ENCODE assay signal across 19 cellular contexts in genomic region chr12:92170050-92170449, GRCh38. TPM values are rescaled to one million over a fixed set of nuclear protein-coding genes. Genes with fewer than 3 reads are reported as not detected.
DNase-seq lines count a peak whose midpoint lies in the region; ATAC-seq and TF ChIP-seq lines count a peak whose summit lies in the region.
"Had no signal": no experiment of that assay in that cellular context is flagged by ENCODE, and none has a peak within 500 bp of the region (broad histone marks: within the 10 kb centered on the region; RNA-seq: fewer than 3 reads in every experiment).

No MANE protein-coding gene starts in this region.

- H3K9me3 ChIP-seq in PC-3 (ENCODE audit: low read length) = no peaks in the 10 kb centered on the region
- H3K9me3 ChIP-seq: HAP-1, SJCRH30 had no signal

- no peaks in the 10 kb centered on the region for H3F3A ChIP-seq in PC-3 (ENCODE audit: low read length, unreplicated experiment)

- POLR2A ChIA-PET in PC-3 (lab: Charles Lee; ENCODE audit: unreplicated experiment) = interaction anchor here (1.1 kb wide), 1 partner anchor 24 kb away, joined by 3 read pairs; the partner anchor contains the start of gene BTG1
- POLR2A ChIA-PET in WTC11 (lab: Charles Lee) = no interaction called here

- no peaks in the 10 kb centered on the region for H3K36me3 ChIP-seq in PC-3 (ENCODE audit: low read depth, low read length)
- H3K36me3 ChIP-seq: HAP-1, SJCRH30 had no signal

- no peak overlapping the region for H3K4me3 ChIP-seq in PC-3 (ENCODE audit: low read length)
- H3K4me3 ChIP-seq: HAP-1, PC-9, SJCRH30 had no signal

- no peak overlapping the region for H3K4me2 ChIP-seq in PC-3 (ENCODE audit: low read length)
- H3K4me2 ChIP-seq: PC-9 had no signal

- H3K27me3 ChIP-seq in PC-3 (ENCODE audit: low read length) = no peaks in the 10 kb centered on the region
- H3K27me3 ChIP-seq: SJCRH30 had no signal

- BruUV-seq in PC-3 (replicated peaks; lab: Mats Ljungman, UMichigan) = no TSS peak

- H3K27ac ChIP-seq in PC-3 (ENCODE audit: low read length) = no peak overlapping the region
- H3K27ac ChIP-seq: HL-60, PC-9, SJCRH30 had no signal

- intact Hi-C loops in PC-3 (cut with micrococcal nuclease) = no loop called here

- ATAC-seq in activated naive CD8-positive, alpha-beta T cell treated with anti-CD3 and anti-CD28 coated beads, Interleukin-2, amount 50 U/mL, for 24 hours = peak; percentile 49
- peak; percentile 84 for ATAC-seq in PC-3
- ATAC-seq in GM21737 (IDR thresholded peaks at IDR 0.05; ENCODE audit: unreplicated experiment) = no peak
- no peak for ATAC-seq in WTC11

- H3K27me3 Mint-ChIP-seq in activated naive CD8-positive, alpha-beta T cell treated with anti-CD3 and anti-CD28 coated beads, Interleukin-2, amount 50 U/mL, for 24 hours = no peaks in the 10 kb centered on the region
- no peaks in the 10 kb centered on the region for H3K27me3 Mint-ChIP-seq in activated naive CD8-positive, alpha-beta T cell treated with anti-CD3 and anti-CD28 coated beads for 36 hours
- H3K27me3 Mint-ChIP-seq in WTC11 (ENCODE audit: low read depth) = no peaks in the 10 kb centered on the region

- TF ChIP-seq CTCF in PC-3 (conservative IDR thresholded peaks at IDR 0.05; ENCODE audit: low read depth, low read length) (no peak), WTC11 (IDR thresholded peaks at IDR 0.05) (no peak)

- H4K20me1 ChIP-seq in PC-3 (ENCODE audit: low read length) = no peaks in the 10 kb centered on the region

- no peak for DNase-seq in activated naive CD8-positive, alpha-beta T cell treated with anti-CD3 and anti-CD28 coated beads, Interleukin-2, amount 50 U/mL, for 24 hours
- DNase-seq in activated naive CD8-positive, alpha-beta T cell treated with anti-CD3 and anti-CD28 coated beads for 36 hours = no peak
- peak; percentile 9 for DNase-seq in PC-3
- DNase-seq in foreskin melanocyte = peak; percentile 45
- DNase-seq in WTC11 (ENCODE audit: low spot score) = no peak
- no peak for DNase-seq in activated gamma-delta T cell treated with Interleukin-2 at 50 U/mL for 16 hours
- no peak for DNase-seq in DMS79 (lab: John Stamatoyannopoulos, UW)
- DNase-seq: C1 segment of cervical spinal cord, DMS 273 treated with DMSO at 0.1 percent for 48 hours, MV-4-11, NCI-H1417, NCI-H1930, NCI-H446, NCI-H748 treated with DMSO at 0.1 percent for 48 hours, PC-9, SJCRH30 had no signal

- H3K36me3 Mint-ChIP-seq in activated naive CD8-positive, alpha-beta T cell treated with anti-CD3 and anti-CD28 coated beads, Interleukin-2, amount 50 U/mL, for 24 hours (ENCODE audit: low read depth) = no peaks in the 10 kb centered on the region
- H3K36me3 Mint-ChIP-seq in activated naive CD8-positive, alpha-beta T cell treated with anti-CD3 and anti-CD28 coated beads for 36 hours = peaks cover 10% of the 10 kb centered on the region
- H3K36me3 Mint-ChIP-seq in WTC11 = no peaks in the 10 kb centered on the region

- no peak overlapping the region for H3K4me3 Mint-ChIP-seq in activated naive CD8-positive, alpha-beta T cell treated with anti-CD3 and anti-CD28 coated beads, Interleukin-2, amount 50 U/mL, for 24 hours
- no peak overlapping the region for H3K4me3 Mint-ChIP-seq in activated naive CD8-positive, alpha-beta T cell treated with anti-CD3 and anti-CD28 coated beads for 36 hours
- H3K4me3 Mint-ChIP-seq in WTC11 = no peak overlapping the region

- H3K9me3 Mint-ChIP-seq in activated naive CD8-positive, alpha-beta T cell treated with anti-CD3 and anti-CD28 coated beads, Interleukin-2, amount 50 U/mL, for 24 hours = no peaks in the 10 kb centered on the region
- H3K9me3 Mint-ChIP-seq in activated naive CD8-positive, alpha-beta T cell treated with anti-CD3 and anti-CD28 coated beads for 36 hours = no peaks in the 10 kb centered on the region
- H3K9me3 Mint-ChIP-seq in WTC11 = no peaks in the 10 kb centered on the region

- H3K79me2 ChIP-seq in PC-3 (ENCODE audit: low read length) = no peaks in the 10 kb centered on the region

- CTCF ChIA-PET in PC-3 (lab: Charles Lee) = no interaction called here
- CTCF ChIA-PET in WTC11 (lab: Charles Lee) = no interaction called here

- no peak overlapping the region for H3K9ac ChIP-seq in PC-3 (ENCODE audit: low read length)

- H3K9me2 ChIP-seq in PC-3 (replicated peaks; ENCODE audit: low read length) = no peaks in the 10 kb centered on the region

- no peaks in the 10 kb centered on the region for H3K4me1 ChIP-seq in PC-3 (ENCODE audit: insufficient read depth, low read length)
- H3K4me1 ChIP-seq: HAP-1, SJCRH30 had no signal

- no peak overlapping the region for H3K27ac Mint-ChIP-seq in activated naive CD8-positive, alpha-beta T cell treated with anti-CD3 and anti-CD28 coated beads, Interleukin-2, amount 50 U/mL, for 24 hours
- no peak overlapping the region for H3K27ac Mint-ChIP-seq in activated naive CD8-positive, alpha-beta T cell treated with anti-CD3 and anti-CD28 coated beads for 36 hours
- H3K27ac Mint-ChIP-seq in WTC11 = no peak overlapping the region; the same call in 1 of the 2 replicates

- H3K4me1 Mint-ChIP-seq in activated naive CD8-positive, alpha-beta T cell treated with anti-CD3 and anti-CD28 coated beads, Interleukin-2, amount 50 U/mL, for 24 hours = peaks cover 29% of the 10 kb centered on the region
- peaks cover 25% of the 10 kb centered on the region for H3K4me1 Mint-ChIP-seq in activated naive CD8-positive, alpha-beta T cell treated with anti-CD3 and anti-CD28 coated beads for 36 hours
- peaks cover 14% of the 10 kb centered on the region for H3K4me1 Mint-ChIP-seq in WTC11

- no peak overlapping the region for H2AFZ ChIP-seq in PC-3 (ENCODE audit: low read length)
- H2AFZ ChIP-seq: PC-9 had no signal

TF ChIP-seq in WTC11, 78 proteins besides CTCF, POLR2A, EP300 and RAD21:
- TF ChIP-seq ZNF671 (CRISPR knock-in tag; IDR thresholded peaks at IDR 0.05) (no peak), ZNF512 (CRISPR knock-in tag; IDR thresholded peaks at IDR 0.05; ENCODE audit: borderline replicate concordance) (no peak), TEAD4 (CRISPR knock-in tag; IDR thresholded peaks at IDR 0.05) (no peak), E2F1 (CRISPR knock-in tag; IDR thresholded peaks at IDR 0.05) (no peak), ZNF396 (CRISPR knock-in tag; IDR thresholded peaks at IDR 0.05; ENCODE audit: borderline replicate concordance) (no peak), ZSCAN18 (CRISPR knock-in tag; IDR thresholded peaks at IDR 0.05) (no peak), TEAD1 (CRISPR knock-in tag; IDR thresholded peaks at IDR 0.05) (no peak)

RNA-seq across cellular contexts. Expression of gene BTG1, which starts 24.4 kb away (rescaled TPM):
- total RNA-seq in activated naive CD8-positive, alpha-beta T cell treated with anti-CD3 and anti-CD28 coated beads for 36 hours = 100 to 1,000 TPM; 147 to 153 TPM
- total RNA-seq in PC-3 (2014; rRNA removed) (16.0 and 29.8 TPM in 2 replicates), WTC11 (2021) (26.7 to 32.0 TPM (median 31.2 TPM) in 3 replicates)

Comparison
In these comparisons a context has a peak if more than half of its experiments do, and no peak if none do; other contexts are left out.
1. ATAC-seq: peak in activated naive CD8-positive, alpha-beta T cell treated with anti-CD3 and anti-CD28 coated beads, Interleukin-2, amount 50 U/mL, for 24 hours (single experiment) and PC-3 (single experiment); none in GM21737 (single experiment) and WTC11 (single experiment).
2. DNase-seq: peak in PC-3 (single experiment) and foreskin melanocyte (single experiment); none in activated naive CD8-positive, alpha-beta T cell treated with anti-CD3 and anti-CD28 coated beads, Interleukin-2, amount 50 U/mL, for 24 hours (single experiment), activated naive CD8-positive, alpha-beta T cell treated with anti-CD3 and anti-CD28 coated beads for 36 hours (single experiment), WTC11 (single experiment), activated gamma-delta T cell treated with Interleukin-2 at 50 U/mL for 16 hours (single experiment) and DMS79 (single experiment).